Comparison of ENCODE assay signal across 1 cellular context in the genomic region with DNA sequence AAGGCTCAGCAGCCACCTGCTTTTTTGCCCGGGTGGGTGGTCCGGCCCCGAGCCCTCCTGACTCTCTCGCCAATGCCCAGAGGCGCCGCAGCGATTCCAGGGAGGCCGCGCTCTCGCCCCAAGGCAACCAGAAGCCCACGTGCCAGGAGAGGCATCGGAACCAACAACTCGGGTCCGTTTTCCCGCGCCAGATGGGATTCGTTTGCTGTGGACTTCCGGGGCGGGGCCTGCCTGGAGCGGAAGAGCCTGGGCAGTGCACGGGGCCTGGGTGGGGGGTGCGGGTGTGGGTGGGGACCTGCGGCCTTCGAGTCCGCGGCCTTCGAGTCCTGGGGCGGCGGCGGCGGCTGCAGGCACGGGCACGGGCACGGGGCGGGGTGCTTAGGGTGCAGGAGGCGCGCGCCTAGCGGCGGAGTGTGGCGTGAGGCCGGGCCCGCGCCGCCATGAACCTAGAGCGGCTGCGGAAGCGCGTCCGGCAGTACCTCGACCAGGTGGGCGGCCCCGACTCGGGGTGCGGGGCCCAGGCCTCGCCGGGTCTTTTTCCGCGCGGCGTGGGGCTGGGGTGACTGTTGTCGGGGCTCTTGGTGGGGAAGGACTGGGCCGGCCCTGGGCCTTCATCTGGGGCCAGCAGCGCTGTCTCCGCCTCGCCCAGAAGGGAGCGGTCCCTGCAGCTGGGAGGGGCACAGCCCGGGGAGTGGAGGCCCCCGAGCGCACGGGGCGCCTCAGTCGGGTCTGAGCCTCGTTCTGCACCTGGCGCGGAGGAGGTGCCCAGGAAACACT.
TF ChIP-seq lines count a peak whose summit lies in the region.

A gene with protein sequence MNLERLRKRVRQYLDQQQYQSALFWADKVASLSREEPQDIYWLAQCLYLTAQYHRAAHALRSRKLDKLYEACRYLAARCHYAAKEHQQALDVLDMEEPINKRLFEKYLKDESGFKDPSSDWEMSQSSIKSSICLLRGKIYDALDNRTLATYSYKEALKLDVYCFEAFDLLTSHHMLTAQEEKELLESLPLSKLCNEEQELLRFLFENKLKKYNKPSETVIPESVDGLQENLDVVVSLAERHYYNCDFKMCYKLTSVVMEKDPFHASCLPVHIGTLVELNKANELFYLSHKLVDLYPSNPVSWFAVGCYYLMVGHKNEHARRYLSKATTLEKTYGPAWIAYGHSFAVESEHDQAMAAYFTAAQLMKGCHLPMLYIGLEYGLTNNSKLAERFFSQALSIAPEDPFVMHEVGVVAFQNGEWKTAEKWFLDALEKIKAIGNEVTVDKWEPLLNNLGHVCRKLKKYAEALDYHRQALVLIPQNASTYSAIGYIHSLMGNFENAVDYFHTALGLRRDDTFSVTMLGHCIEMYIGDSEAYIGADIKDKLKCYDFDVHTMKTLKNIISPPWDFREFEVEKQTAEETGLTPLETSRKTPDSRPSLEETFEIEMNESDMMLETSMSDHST (plus strand): TSS at position 253 of the 777 bp plus-strand sequence. CDS start 188 bp downstream, at position 441.

TF ChIP-seq in HepG2, 621 proteins besides CTCF, POLR2A, EP300 and RAD21 (continued from another document and continues in another):
- peak; percentile 91 for TF ChIP-seq GABPA (IDR thresholded peaks at IDR 0.05; ENCODE audit: low read depth, low read length)
- peak; percentile 96 for TF ChIP-seq GABPA (CRISPR knock-in tag; IDR thresholded peaks at IDR 0.05; ENCODE audit: low read depth)
- no peak for TF ChIP-seq HOXA7 (CRISPR knock-in tag; IDR thresholded peaks at IDR 0.05)
- TF ChIP-seq ZBTB20 (CRISPR knock-in tag; IDR thresholded peaks at IDR 0.05; ENCODE audit: borderline replicate concordance, low read depth) = no peak; the same call in 1 of the 2 replicates
- peak; percentile 95 for TF ChIP-seq SALL1 (CRISPR knock-in tag; IDR thresholded peaks at IDR 0.05)
- peak; percentile 82 for TF ChIP-seq ZNF331 (CRISPR knock-in tag; IDR thresholded peaks at IDR 0.05)
- TF ChIP-seq ZSCAN9 (CRISPR knock-in tag; IDR thresholded peaks at IDR 0.05; ENCODE audit: borderline replicate concordance) = peak; percentile 26; the same call in 1 of the 2 replicates
- TF ChIP-seq, protein P1, sequence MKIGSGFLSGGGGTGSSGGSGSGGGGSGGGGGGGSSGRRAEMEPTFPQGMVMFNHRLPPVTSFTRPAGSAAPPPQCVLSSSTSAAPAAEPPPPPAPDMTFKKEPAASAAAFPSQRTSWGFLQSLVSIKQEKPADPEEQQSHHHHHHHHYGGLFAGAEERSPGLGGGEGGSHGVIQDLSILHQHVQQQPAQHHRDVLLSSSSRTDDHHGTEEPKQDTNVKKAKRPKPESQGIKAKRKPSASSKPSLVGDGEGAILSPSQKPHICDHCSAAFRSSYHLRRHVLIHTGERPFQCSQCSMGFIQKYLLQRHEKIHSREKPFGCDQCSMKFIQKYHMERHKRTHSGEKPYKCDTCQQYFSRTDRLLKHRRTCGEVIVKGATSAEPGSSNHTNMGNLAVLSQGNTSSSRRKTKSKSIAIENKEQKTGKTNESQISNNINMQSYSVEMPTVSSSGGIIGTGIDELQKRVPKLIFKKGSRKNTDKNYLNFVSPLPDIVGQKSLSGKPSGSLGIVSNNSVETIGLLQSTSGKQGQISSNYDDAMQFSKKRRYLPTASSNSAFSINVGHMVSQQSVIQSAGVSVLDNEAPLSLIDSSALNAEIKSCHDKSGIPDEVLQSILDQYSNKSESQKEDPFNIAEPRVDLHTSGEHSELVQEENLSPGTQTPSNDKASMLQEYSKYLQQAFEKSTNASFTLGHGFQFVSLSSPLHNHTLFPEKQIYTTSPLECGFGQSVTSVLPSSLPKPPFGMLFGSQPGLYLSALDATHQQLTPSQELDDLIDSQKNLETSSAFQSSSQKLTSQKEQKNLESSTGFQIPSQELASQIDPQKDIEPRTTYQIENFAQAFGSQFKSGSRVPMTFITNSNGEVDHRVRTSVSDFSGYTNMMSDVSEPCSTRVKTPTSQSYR (CRISPR knock-in tag; IDR thresholded peaks at IDR 0.05; ENCODE audit: borderline replicate concordance) = peak; percentile 63; the same call in 1 of the 2 replicates
- TF ChIP-seq BRCA1 (CRISPR knock-in tag; IDR thresholded peaks at IDR 0.05) = peak; percentile 80; the same call in 1 of the 2 replicates
- peak; percentile 75 for TF ChIP-seq ELF1 (CRISPR knock-in tag; IDR thresholded peaks at IDR 0.05)
- TF ChIP-seq, protein P2, sequence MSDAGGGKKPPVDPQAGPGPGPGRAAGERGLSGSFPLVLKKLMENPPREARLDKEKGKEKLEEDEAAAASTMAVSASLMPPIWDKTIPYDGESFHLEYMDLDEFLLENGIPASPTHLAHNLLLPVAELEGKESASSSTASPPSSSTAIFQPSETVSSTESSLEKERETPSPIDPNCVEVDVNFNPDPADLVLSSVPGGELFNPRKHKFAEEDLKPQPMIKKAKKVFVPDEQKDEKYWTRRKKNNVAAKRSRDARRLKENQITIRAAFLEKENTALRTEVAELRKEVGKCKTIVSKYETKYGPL (CRISPR knock-in tag; IDR thresholded peaks at IDR 0.05) = peak; percentile 42; the same call in 1 of the 2 replicates
- TF ChIP-seq MED13 (CRISPR knock-in tag; IDR thresholded peaks at IDR 0.05) = peak; percentile 71; the same call in 1 of the 2 replicates
- TF ChIP-seq ZNF572 (CRISPR knock-in tag; IDR thresholded peaks at IDR 0.05) = no peak
- peak; percentile 97 for TF ChIP-seq ZNF790 (CRISPR knock-in tag; IDR thresholded peaks at IDR 0.05; ENCODE audit: borderline replicate concordance)
- peak; percentile 78 for TF ChIP-seq POLR2G (IDR thresholded peaks at IDR 0.05; ENCODE audit: low read depth, low read length)
- TF ChIP-seq KMT2B (CRISPR knock-in tag; IDR thresholded peaks at IDR 0.05) = peak; percentile 88
- no peak for TF ChIP-seq ZFAT (CRISPR knock-in tag; conservative IDR thresholded peaks at IDR 0.05)
- TF ChIP-seq RNF2 (conservative IDR thresholded peaks at IDR 0.05; ENCODE audit: low read depth) = peak; percentile 97
- no peak for TF ChIP-seq SCMH1 (CRISPR knock-in tag; IDR thresholded peaks at IDR 0.05; ENCODE audit: borderline replicate concordance)
- no peak for TF ChIP-seq ZNF44 (CRISPR knock-in tag; IDR thresholded peaks at IDR 0.05)
- TF ChIP-seq ZNF547 (CRISPR knock-in tag; IDR thresholded peaks at IDR 0.05) = peak; percentile 82
- no peak; the same call in 1 of the 2 replicates for TF ChIP-seq ZNF12 (CRISPR knock-in tag; IDR thresholded peaks at IDR 0.05)
- TF ChIP-seq ZNF30 (CRISPR knock-in tag; IDR thresholded peaks at IDR 0.05) = 0 out of 2 replicates have a peak, but pooled peaks have one; percentile 71
- no peak for TF ChIP-seq FLYWCH1 (CRISPR knock-in tag; IDR thresholded peaks at IDR 0.05)
- 0 out of 2 replicates have a peak, but pooled peaks have one; percentile 50 for TF ChIP-seq ZSCAN29 (CRISPR knock-in tag; conservative IDR thresholded peaks at IDR 0.05)
- peak; percentile 74 for TF ChIP-seq CBFB (CRISPR knock-in tag; IDR thresholded peaks at IDR 0.05)
- TF ChIP-seq SRY (CRISPR knock-in tag; IDR thresholded peaks at IDR 0.05) = peak; percentile 74; the same call in 1 of the 2 replicates
- TF ChIP-seq KDM5A (IDR thresholded peaks at IDR 0.05; ENCODE audit: borderline replicate concordance, low read length) = peak; percentile 60; the same call in 1 of the 2 replicates
- TF ChIP-seq, protein P3, sequence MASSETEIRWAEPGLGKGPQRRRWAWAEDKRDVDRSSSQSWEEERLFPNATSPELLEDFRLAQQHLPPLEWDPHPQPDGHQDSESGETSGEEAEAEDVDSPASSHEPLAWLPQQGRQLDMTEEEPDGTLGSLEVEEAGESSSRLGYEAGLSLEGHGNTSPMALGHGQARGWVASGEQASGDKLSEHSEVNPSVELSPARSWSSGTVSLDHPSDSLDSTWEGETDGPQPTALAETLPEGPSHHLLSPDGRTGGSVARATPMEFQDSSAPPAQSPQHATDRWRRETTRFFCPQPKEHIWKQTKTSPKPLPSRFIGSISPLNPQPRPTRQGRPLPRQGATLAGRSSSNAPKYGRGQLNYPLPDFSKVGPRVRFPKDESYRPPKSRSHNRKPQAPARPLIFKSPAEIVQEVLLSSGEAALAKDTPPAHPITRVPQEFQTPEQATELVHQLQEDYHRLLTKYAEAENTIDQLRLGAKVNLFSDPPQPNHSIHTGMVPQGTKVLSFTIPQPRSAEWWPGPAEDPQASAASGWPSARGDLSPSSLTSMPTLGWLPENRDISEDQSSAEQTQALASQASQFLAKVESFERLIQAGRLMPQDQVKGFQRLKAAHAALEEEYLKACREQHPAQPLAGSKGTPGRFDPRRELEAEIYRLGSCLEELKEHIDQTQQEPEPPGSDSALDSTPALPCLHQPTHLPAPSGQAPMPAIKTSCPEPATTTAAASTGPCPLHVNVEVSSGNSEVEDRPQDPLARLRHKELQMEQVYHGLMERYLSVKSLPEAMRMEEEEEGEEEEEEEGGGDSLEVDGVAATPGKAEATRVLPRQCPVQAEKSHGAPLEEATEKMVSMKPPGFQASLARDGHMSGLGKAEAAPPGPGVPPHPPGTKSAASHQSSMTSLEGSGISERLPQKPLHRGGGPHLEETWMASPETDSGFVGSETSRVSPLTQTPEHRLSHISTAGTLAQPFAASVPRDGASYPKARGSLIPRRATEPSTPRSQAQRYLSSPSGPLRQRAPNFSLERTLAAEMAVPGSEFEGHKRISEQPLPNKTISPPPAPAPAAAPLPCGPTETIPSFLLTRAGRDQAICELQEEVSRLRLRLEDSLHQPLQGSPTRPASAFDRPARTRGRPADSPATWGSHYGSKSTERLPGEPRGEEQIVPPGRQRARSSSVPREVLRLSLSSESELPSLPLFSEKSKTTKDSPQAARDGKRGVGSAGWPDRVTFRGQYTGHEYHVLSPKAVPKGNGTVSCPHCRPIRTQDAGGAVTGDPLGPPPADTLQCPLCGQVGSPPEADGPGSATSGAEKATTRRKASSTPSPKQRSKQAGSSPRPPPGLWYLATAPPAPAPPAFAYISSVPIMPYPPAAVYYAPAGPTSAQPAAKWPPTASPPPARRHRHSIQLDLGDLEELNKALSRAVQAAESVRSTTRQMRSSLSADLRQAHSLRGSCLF (CRISPR knock-in tag; IDR thresholded peaks at IDR 0.05; ENCODE audit: borderline replicate concordance) = peak; percentile 94
- TF ChIP-seq ZNF337 (CRISPR knock-in tag; IDR thresholded peaks at IDR 0.05; ENCODE audit: borderline replicate concordance, low read depth) = peak; percentile 49; the same call in 1 of the 2 replicates
- TF ChIP-seq, protein P4, sequence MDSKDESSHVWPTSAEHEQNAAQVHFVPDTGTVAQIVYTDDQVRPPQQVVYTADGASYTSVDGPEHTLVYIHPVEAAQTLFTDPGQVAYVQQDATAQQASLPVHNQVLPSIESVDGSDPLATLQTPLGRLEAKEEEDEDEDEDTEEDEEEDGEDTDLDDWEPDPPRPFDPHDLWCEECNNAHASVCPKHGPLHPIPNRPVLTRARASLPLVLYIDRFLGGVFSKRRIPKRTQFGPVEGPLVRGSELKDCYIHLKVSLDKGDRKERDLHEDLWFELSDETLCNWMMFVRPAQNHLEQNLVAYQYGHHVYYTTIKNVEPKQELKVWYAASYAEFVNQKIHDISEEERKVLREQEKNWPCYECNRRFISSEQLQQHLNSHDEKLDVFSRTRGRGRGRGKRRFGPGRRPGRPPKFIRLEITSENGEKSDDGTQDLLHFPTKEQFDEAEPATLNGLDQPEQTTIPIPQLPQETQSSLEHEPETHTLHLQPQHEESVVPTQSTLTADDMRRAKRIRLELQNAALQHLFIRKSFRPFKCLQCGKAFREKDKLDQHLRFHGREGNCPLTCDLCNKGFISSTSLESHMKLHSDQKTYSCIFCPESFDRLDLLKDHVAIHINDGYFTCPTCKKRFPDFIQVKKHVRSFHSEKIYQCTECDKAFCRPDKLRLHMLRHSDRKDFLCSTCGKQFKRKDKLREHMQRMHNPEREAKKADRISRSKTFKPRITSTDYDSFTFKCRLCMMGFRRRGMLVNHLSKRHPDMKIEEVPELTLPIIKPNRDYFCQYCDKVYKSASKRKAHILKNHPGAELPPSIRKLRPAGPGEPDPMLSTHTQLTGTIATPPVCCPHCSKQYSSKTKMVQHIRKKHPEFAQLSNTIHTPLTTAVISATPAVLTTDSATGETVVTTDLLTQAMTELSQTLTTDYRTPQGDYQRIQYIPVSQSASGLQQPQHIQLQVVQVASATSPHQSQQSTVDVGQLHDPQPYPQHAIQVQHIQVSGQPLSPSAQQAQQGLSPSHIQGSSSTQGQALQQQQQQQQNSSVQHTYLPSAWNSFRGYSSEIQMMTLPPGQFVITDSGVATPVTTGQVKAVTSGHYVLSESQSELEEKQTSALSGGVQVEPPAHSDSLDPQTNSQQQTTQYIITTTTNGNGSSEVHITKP (CRISPR knock-in tag; IDR thresholded peaks at IDR 0.05; ENCODE audit: low read depth) = no peak
- peak; percentile 27; the same call in 1 of the 2 replicates for TF ChIP-seq POLR2AphosphoS5 (IDR thresholded peaks at IDR 0.05; ENCODE audit: low read depth, low read length)
- TF ChIP-seq ZNF124 (CRISPR knock-in tag; IDR thresholded peaks at IDR 0.05) = peak; percentile 66; the same call in 1 of the 2 replicates
- peak; percentile 93; the same call in 1 of the 2 replicates for TF ChIP-seq TSC22D2 (CRISPR knock-in tag; IDR thresholded peaks at IDR 0.05; ENCODE audit: borderline replicate concordance)
- no peak; the same call in 1 of the 2 replicates for TF ChIP-seq ZNF615 (CRISPR knock-in tag; IDR thresholded peaks at IDR 0.05; ENCODE audit: borderline replicate concordance)
- TF ChIP-seq MEIS1 (CRISPR knock-in tag; IDR thresholded peaks at IDR 0.05; ENCODE audit: borderline replicate concordance) = no peak
- TF ChIP-seq ZNF205 (CRISPR knock-in tag; IDR thresholded peaks at IDR 0.05) = no peak
- TF ChIP-seq AGO1 (IDR thresholded peaks at IDR 0.05; ENCODE audit: low read depth, low read length, poor library complexity, severe bottlenecking) = no peak
- TF ChIP-seq KLF16 (CRISPR knock-in tag; IDR thresholded peaks at IDR 0.05) = peak; percentile 76 to 87; a peak in 1 of 4 replicates
